ENCODE assay signal across 9 cellular contexts in genomic region chr17:82240506-82241182, GRCh38. TPM values are rescaled to one million over a fixed set of nuclear protein-coding genes. Genes with fewer than 3 reads are reported as not detected.
DNase-seq lines count a peak whose midpoint lies in the region; ATAC-seq and TF ChIP-seq lines count a peak whose summit lies in the region.
"Had no signal": no experiment of that assay in that cellular context is flagged by ENCODE, and none has a peak within 500 bp of the region (broad histone marks: within the 10 kb centered on the region; RNA-seq: fewer than 3 reads in every experiment).

No MANE protein-coding gene starts in this region.

- peaks cover 19% of the 10 kb centered on the region for H3F3A ChIP-seq in neural progenitor cell (ENCODE audit: low read depth)

- CTCF ChIA-PET in A673 (lab: Charles Lee) (interaction anchor here (0.5 to 0.7 kb wide), 2 partner anchors 13 to 50 kb away, joined by 4 to 5 read pairs; no protein-coding TSS in a partner anchor), HEK293 (lab: Yijun Ruan, JAX) (interaction anchor here (0.6 to 2.1 kb wide), 3 partner anchors 80 to 110 kb away, joined by 3 to 10 read pairs (median 3); no protein-coding TSS in a partner anchor)

- peaks cover 15% of the 10 kb centered on the region for H3K36me3 Mint-ChIP-seq in neural progenitor cell

- POLR2A ChIA-PET in A673 (lab: Charles Lee; ENCODE audit: low non-redundant PET) (interaction anchor here (0.6 kb wide), 1 partner anchor 277 kb away, joined by 16 read pairs; no protein-coding TSS in a partner anchor), HEK293 (lab: Yijun Ruan, JAX) (interaction anchor here (1.0 to 2.5 kb wide), 4 partner anchors 17 to 52 kb away, joined by 4 to 16 read pairs (median 6); partner anchors contain the start of gene CSNK1D)

- no peak overlapping the region for H3K27ac Mint-ChIP-seq in neural progenitor cell

- H2AFZ ChIP-seq in neural progenitor cell (replicated peaks): no peak overlapping the region

- H3K9me3 Mint-ChIP-seq in neural progenitor cell: no peaks in the 10 kb centered on the region

- no TSS peak for BruUV-seq in A673 (replicated peaks; lab: Mats Ljungman, UMichigan)

- no peak overlapping the region for H3K4me3 Mint-ChIP-seq in neural progenitor cell

- peaks cover 7% of the 10 kb centered on the region for H3K27me3 Mint-ChIP-seq in neural progenitor cell (ENCODE audit: insufficient read depth, low read depth)

- H3K4me1 ChIP-seq in A673 (ENCODE audit: insufficient read depth, low read length, poor library complexity, severe bottlenecking): peaks cover 63% of the 10 kb centered on the region
- peaks cover 15% of the 10 kb centered on the region for H3K4me1 ChIP-seq in HEK293 (ENCODE audit: control insufficient read depth, insufficient read depth, low read length)
- peaks cover 62% of the 10 kb centered on the region for H3K4me1 ChIP-seq in colonic mucosa
- H3K4me1 ChIP-seq in neural progenitor cell: peaks cover 10% of the 10 kb centered on the region

- DNase-seq in A673 (ENCODE audit: low spot score) (no peak), colonic mucosa (no peak), neural progenitor cell (ENCODE audit: low spot score) (no peak), globus pallidus (ENCODE audit: low spot score) (no peak), AG08395 (ENCODE audit: low spot score) (no peak), GM03348 (ENCODE audit: low spot score) (no peak)
- DNase-seq: SHP77 had no signal

- H3K27me3 ChIP-seq in A673 (replicated peaks; ENCODE audit: insufficient read depth, low read depth, low read length, poor library complexity): no peaks in the 10 kb centered on the region
- no peaks in the 10 kb centered on the region for H3K27me3 ChIP-seq in colonic mucosa
- no peaks in the 10 kb centered on the region for H3K27me3 ChIP-seq in neural progenitor cell

- peak overlapping the region; percentile 37 for H3K27ac ChIP-seq in A673 (ENCODE audit: low read depth, low read length, poor library complexity, severe bottlenecking)
- H3K27ac ChIP-seq in HEK293 (ENCODE audit: extremely low read depth, low read depth, low read length): peak overlapping the region; percentile 34; the same call in 1 of the 2 replicates
- H3K27ac ChIP-seq in colonic mucosa: peak overlapping the region; percentile 49
- peak overlapping the region; percentile 50 for H3K27ac ChIP-seq in neural progenitor cell

- H3K9ac ChIP-seq in colonic mucosa (ENCODE audit: low read depth in 2 of 2, low read length in 2 of 2) (no peak overlapping the region), neural progenitor cell (no peak overlapping the region)

- no peaks in the 10 kb centered on the region for H3K9me3 ChIP-seq in A673 (ENCODE audit: low read depth, low read length, poor library complexity, severe bottlenecking)
- H3K9me3 ChIP-seq in HEK293 (ENCODE audit: control insufficient read depth, insufficient read depth, low read depth, low read length): no peaks in the 10 kb centered on the region
- H3K9me3 ChIP-seq in colonic mucosa: no peaks in the 10 kb centered on the region
- no peaks in the 10 kb centered on the region for H3K9me3 ChIP-seq in neural progenitor cell (ENCODE audit: low read depth)

- H3K4me3 ChIP-seq in A673 (ENCODE audit: low read depth, low read length, poor library complexity, severe bottlenecking) (no peak overlapping the region), HEK293 (ENCODE audit: low read depth, low read length) (no peak overlapping the region), colonic mucosa (no peak overlapping the region), neural progenitor cell (no peak overlapping the region)

- no peak overlapping the region for H3K4me2 ChIP-seq in neural progenitor cell

- H3K79me2 ChIP-seq in neural progenitor cell (ENCODE audit: low read depth): peaks cover 25% of the 10 kb centered on the region

- ATAC-seq in HG03354 (IDR thresholded peaks at IDR 0.05; ENCODE audit: poor library complexity, severe bottlenecking, unreplicated experiment): no peak

- intact Hi-C loops in A673 (cut with micrococcal nuclease; ENCODE audit: unreplicated experiment): loop anchor here (10.0 kb wide), 1 partner anchor 174 kb away; the partner anchor contains the start of genes HEXD and OGFOD3
- intact Hi-C loops in colonic mucosa (cut with DNase I): no loop called here

- peaks cover 97% of the 10 kb centered on the region for H4K20me1 ChIP-seq in neural progenitor cell (ENCODE audit: low read depth)

- peaks cover 12% of the 10 kb centered on the region for H3K4me1 Mint-ChIP-seq in neural progenitor cell

- H3K36me3 ChIP-seq in A673 (ENCODE audit: insufficient read depth, low read length, poor library complexity, severe bottlenecking) (peaks cover 35% of the 10 kb centered on the region), HEK293 (ENCODE audit: control insufficient read depth in 2 of 2, insufficient read depth in 1 of 2, low read length in 2 of 2) (peaks cover 9 to 62% of the 10 kb centered on the region in 2 experiments; a peak in 2 of 3 replicates), colonic mucosa (peaks cover 22% of the 10 kb centered on the region), neural progenitor cell (no peaks in the 10 kb centered on the region)

- no peak for TF ChIP-seq CTCF in A673 (conservative IDR thresholded peaks at IDR 0.05; ENCODE audit: low read depth, low read length)
- no peak for TF ChIP-seq CTCF in HEK293 (tag by site-specific recombination; IDR thresholded peaks at IDR 0.05)
- no peak for TF ChIP-seq CTCF in colonic mucosa (IDR thresholded peaks at IDR 0.05)
- TF ChIP-seq CTCF in neural progenitor cell (IDR thresholded peaks at IDR 0.05): no peak

TF ChIP-seq in HEK293, 187 proteins besides CTCF, POLR2A, EP300 and RAD21:
- TF ChIP-seq ZFHX2 (tag by site-specific recombination; conservative IDR thresholded peaks at IDR 0.05): peak; percentile 84
- 0 out of 2 replicates have a peak, but pooled peaks have one; percentile 42 for TF ChIP-seq GLIS2 (tag by site-specific recombination; IDR thresholded peaks at IDR 0.05)
- TF ChIP-seq ZNF585B (tag by site-specific recombination; IDR thresholded peaks at IDR 0.05): no peak
- peak; percentile 64 for TF ChIP-seq EGR2 (tag by site-specific recombination; IDR thresholded peaks at IDR 0.05; ENCODE audit: low read depth)
- no peak for TF ChIP-seq ZIC2 (tag by site-specific recombination; IDR thresholded peaks at IDR 0.05)

RNA-seq across cellular contexts. Expression of gene SLC16A3, which starts 11.8 kb away (rescaled TPM):
- total RNA-seq in A673 (2021) (0.97 and 2.8 TPM in 2 replicates), colonic mucosa (100 to 1,000 TPM; 148 to 298 TPM), neural progenitor cell (ENCODE audit: low replicate concordance) (21.0 and 82.9 TPM in 2 replicates)

RNA-seq across cellular contexts. Expression of gene CCDC57, which starts 28.0 kb away (rescaled TPM):
- 43.6 and 58.8 TPM in 2 replicates for total RNA-seq in A673 (2021)
- 10 to 100 TPM; 24.5 to 46.1 TPM for total RNA-seq in colonic mucosa
- total RNA-seq in neural progenitor cell (ENCODE audit: low replicate concordance): 15.0 and 29.8 TPM in 2 replicates

RNA-seq across cellular contexts. Expression of gene CSNK1D, which starts 32.9 kb away (rescaled TPM):
- total RNA-seq in A673 (2021) (139 and 150 TPM in 2 replicates), colonic mucosa (100 to 1,000 TPM; 136 to 138 TPM), neural progenitor cell (ENCODE audit: low replicate concordance) (41.5 and 60.7 TPM in 2 replicates)
